ENCODE assay signal across 11 cellular contexts in genomic region chr6:105985816-105986632, GRCh38.
A peak's percentile ranks its signal among the peaks of the same experiment; 100 is the strongest.
DNase-seq lines count a peak whose midpoint lies in the region; ATAC-seq and TF ChIP-seq lines count a peak whose summit lies in the region.
"Had no signal": no experiment of that assay in that cellular context is flagged by ENCODE, and none has a peak within 500 bp of the region (broad histone marks: within the 10 kb centered on the region; RNA-seq: fewer than 3 reads in every experiment).

No MANE protein-coding gene starts in this region.

- H3K79me2 ChIP-seq in trophoblast cell (ENCODE audit: control insufficient read depth, insufficient read depth, low read length, poor library complexity): no peaks in the 10 kb centered on the region

- H3K4ac ChIP-seq in trophoblast cell (ENCODE audit: low read depth, low read length): no peak overlapping the region

- ATAC-seq in WTC11: peak; percentile 69
- ATAC-seq: effector memory CD8-positive, alpha-beta T cell had no signal

- H3K9ac ChIP-seq in ES-I3 (ENCODE audit: low read depth, low read length): peak overlapping the region; percentile 34; the same call in 1 of the 2 replicates
- no peak overlapping the region for H3K9ac ChIP-seq in trophoblast cell (ENCODE audit: low read length)
- H3K9ac ChIP-seq: KMS-11 had no signal

- DNase-seq in WTC11 (ENCODE audit: low spot score) (peak; percentile 55), hepatic stellate cell (ENCODE audit: low spot score) (peak; percentile 53), trophoblast cell (no peak), SIG-M5 treated with dmso at 0.1 percent for 504 hours (lab: John Stamatoyannopoulos, UW; ENCODE audit: unreplicated experiment) (no peak), EL (no peak), superior temporal gyrus (ENCODE audit: extremely low spot score) (no peak), suprapubic skin (ENCODE audit: low spot score in 2 of 2) (no peak)
- DNase-seq: activated CD4-positive, alpha-beta T cell treated with anti-CD3 and anti-CD28 coated beads, Interleukin-2, amount 50 U/mL, for 48 hours; effector memory CD8-positive, alpha-beta T cell had no signal

- H2AK5ac ChIP-seq in trophoblast cell (ENCODE audit: low read length): no peak overlapping the region

- H4K8ac ChIP-seq in trophoblast cell (ENCODE audit: low read depth, low read length): no peak overlapping the region

- no peaks in the 10 kb centered on the region for H3K36me3 ChIP-seq in ES-I3 (ENCODE audit: insufficient read depth, low read length)
- H3K36me3 ChIP-seq in trophoblast cell (ENCODE audit: control insufficient read depth in 1 of 2, insufficient read depth in 2 of 2, low read length in 2 of 2): no peaks in the 10 kb centered on the region
- no peaks in the 10 kb centered on the region for H3K36me3 ChIP-seq in suprapubic skin

- POLR2A ChIA-PET in WTC11 (lab: Charles Lee): interaction anchor here (0.6 kb wide), 1 partner anchor 467 kb away, joined by 3 read pairs; no protein-coding TSS in a partner anchor

- H3K9me3 ChIP-seq in ES-I3 (ENCODE audit: control insufficient read depth, insufficient read depth, low read length) (no peaks in the 10 kb centered on the region), trophoblast cell (ENCODE audit: insufficient read depth, low read depth, low read length) (peaks cover 2% of the 10 kb centered on the region), suprapubic skin (no peaks in the 10 kb centered on the region)

- no peak overlapping the region for H3K27ac Mint-ChIP-seq in WTC11
- H3K27ac Mint-ChIP-seq: effector memory CD8-positive, alpha-beta T cell had no signal

- peaks cover 25% of the 10 kb centered on the region for H3K4me1 Mint-ChIP-seq in WTC11

- peaks cover under 1% of the 10 kb centered on the region; the same call in 1 of the 2 replicates for H3K36me3 Mint-ChIP-seq in WTC11

- TF ChIP-seq POLR2A in suprapubic skin (IDR thresholded peaks at IDR 0.05): no peak

- H3K9me3 Mint-ChIP-seq in WTC11: no peaks in the 10 kb centered on the region
- H3K9me3 Mint-ChIP-seq: effector memory CD8-positive, alpha-beta T cell had no signal

- H3K27ac ChIP-seq in trophoblast cell (ENCODE audit: low read depth, low read length) (no peak overlapping the region), suprapubic skin (no peak overlapping the region)
- H3K27ac ChIP-seq: KMS-11 had no signal

- no peak overlapping the region for H2AFZ ChIP-seq in trophoblast cell (ENCODE audit: insufficient read depth, low read length, poor library complexity)

- no peak overlapping the region for H3K18ac ChIP-seq in trophoblast cell (ENCODE audit: low read length)

- no peak for TF ChIP-seq CTCF in WTC11 (IDR thresholded peaks at IDR 0.05)
- TF ChIP-seq CTCF in suprapubic skin (IDR thresholded peaks at IDR 0.05): no peak

- H3K4me1 ChIP-seq in ES-I3 (ENCODE audit: insufficient read depth, low read length) (peaks cover 8% of the 10 kb centered on the region; the same call in 1 of the 2 replicates), trophoblast cell (ENCODE audit: control insufficient read depth in 1 of 2, insufficient read depth in 2 of 2, low read length in 2 of 2) (peaks cover 2 to 6% of the 10 kb centered on the region in 2 experiments), suprapubic skin (peaks cover 7% of the 10 kb centered on the region)

- H3K27me3 ChIP-seq in trophoblast cell (ENCODE audit: insufficient read depth, low read length) (peaks cover 55% of the 10 kb centered on the region), suprapubic skin (peaks cover 22% of the 10 kb centered on the region)

- H3K4me3 ChIP-seq in trophoblast cell (ENCODE audit: low read depth, low read length) (no peak overlapping the region), suprapubic skin (no peak overlapping the region)

- H3K79me1 ChIP-seq in trophoblast cell (ENCODE audit: low read length): no peaks in the 10 kb centered on the region

- no peak overlapping the region for H4K12ac ChIP-seq in trophoblast cell (ENCODE audit: low read depth, low read length)

- H3K14ac ChIP-seq in trophoblast cell (ENCODE audit: low read length): no peak overlapping the region

- H2BK120ac ChIP-seq in trophoblast cell (ENCODE audit: insufficient read depth, low read length, poor library complexity): no peak overlapping the region

- peaks cover 100% of the 10 kb centered on the region for H3K27me3 Mint-ChIP-seq in WTC11 (ENCODE audit: low read depth)

- TF ChIP-seq EP300 in suprapubic skin (IDR thresholded peaks at IDR 0.05): no peak

- no peak overlapping the region for H2BK5ac ChIP-seq in trophoblast cell (ENCODE audit: low read depth, low read length, poor library complexity)

- H4K91ac ChIP-seq in trophoblast cell (ENCODE audit: low read depth, low read length): no peak overlapping the region

- H3K4me3 Mint-ChIP-seq in WTC11: peak overlapping the region; percentile 75
- H3K4me3 Mint-ChIP-seq: effector memory CD8-positive, alpha-beta T cell had no signal

- peak overlapping the region; percentile 17 for H3K4me2 ChIP-seq in trophoblast cell (ENCODE audit: low read length)
- H3K4me2 ChIP-seq: KMS-11 had no signal

- no CpG with 5 or more reads among the region's 48 CpGs for WGBS in trophoblast cell (ENCODE audit: extremely low coverage, insufficient coverage, insufficient read length)
- 66% methylated on average over 36 of the region's 48 CpGs for WGBS in suprapubic skin

- H2BK12ac ChIP-seq in trophoblast cell (ENCODE audit: low read length): no peak overlapping the region

- no peak overlapping the region for H3K23ac ChIP-seq in trophoblast cell (ENCODE audit: low read length)

- CTCF ChIA-PET in WTC11 (lab: Charles Lee): no interaction called here

TF ChIP-seq in WTC11, 78 proteins besides CTCF, POLR2A, EP300 and RAD21:
- TF ChIP-seq FOXK1 (CRISPR knock-in tag; IDR thresholded peaks at IDR 0.05) (no peak), MYBL2 (CRISPR knock-in tag; IDR thresholded peaks at IDR 0.05) (no peak), CBFB (CRISPR knock-in tag; IDR thresholded peaks at IDR 0.05; ENCODE audit: low read depth) (0 out of 2 replicates have a peak, but pooled peaks have one; percentile 27), CREB1 (CRISPR knock-in tag; IDR thresholded peaks at IDR 0.05) (no peak), USF2 (CRISPR knock-in tag; IDR thresholded peaks at IDR 0.05) (no peak)

Comparison
In these comparisons a context has a peak if more than half of its experiments do, and no peak if none do; other contexts are left out.
1. DNase-seq: peak in WTC11 (single experiment) and hepatic stellate cell (single experiment); none in trophoblast cell (0 of 2), SIG-M5 treated with dmso at 0.1 percent for 504 hours (single experiment), EL (single experiment), superior temporal gyrus (single experiment) and suprapubic skin (0 of 2).